10 cellular contexts compared by ENCODE assay signal in the genomic region with DNA sequence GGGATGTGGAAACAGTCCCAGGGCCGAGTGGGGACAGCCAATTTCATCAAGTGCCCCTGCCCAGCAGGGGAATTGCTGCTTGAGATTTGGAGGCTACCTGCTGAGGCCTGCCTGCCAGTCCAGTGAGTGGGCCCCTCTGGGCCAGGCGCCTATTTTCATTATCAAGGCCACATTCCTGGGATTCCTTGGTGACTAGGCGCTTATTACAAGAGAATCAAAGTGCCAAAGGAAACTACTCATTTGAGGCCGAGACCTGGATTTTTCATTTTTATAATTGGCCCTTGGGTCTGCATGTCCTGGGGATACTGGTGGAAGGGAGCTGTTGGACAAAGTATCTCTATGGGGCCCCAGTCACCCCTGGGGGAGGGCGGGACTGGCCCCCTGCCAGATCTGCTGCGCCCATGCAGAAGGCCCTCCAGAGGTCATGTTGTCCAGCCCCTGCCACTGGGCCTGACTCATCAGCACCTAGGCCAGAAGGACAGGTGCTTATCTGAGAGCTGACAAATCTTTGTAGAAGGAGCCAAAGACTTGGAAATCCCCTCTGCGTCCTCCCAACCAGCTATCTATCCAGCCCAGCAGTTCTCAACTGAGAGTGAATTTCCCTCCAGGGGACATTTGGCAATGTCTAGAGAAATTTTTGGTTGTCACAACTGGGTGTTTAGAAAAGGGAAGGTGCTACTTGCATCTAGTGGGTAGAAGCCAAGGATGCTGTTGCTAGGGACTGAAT. TPM values are rescaled to one million over a fixed set of nuclear protein-coding genes. Genes with fewer than 3 reads are reported as not detected.
A peak's percentile ranks its signal among the peaks of the same experiment; 100 is the strongest.
DNase-seq lines count a peak whose midpoint lies in the region; ATAC-seq and TF ChIP-seq lines count a peak whose summit lies in the region.
"Had no signal": no experiment of that assay in that cellular context is flagged by ENCODE, and none has a peak within 500 bp of the region (broad histone marks: within the 10 kb centered on the region; RNA-seq: fewer than 3 reads in every experiment).

No MANE protein-coding gene starts in this region.

- no peak overlapping the region for H2AFZ ChIP-seq in GM23248

- H3K9ac ChIP-seq in GM23248 = no peak overlapping the region

- POLR2A ChIA-PET in Panc1 (lab: Charles Lee) = no interaction called here

- H3K9me3 ChIP-seq in GM23248 (ENCODE audit: low read depth) = no peaks in the 10 kb centered on the region
- H3K9me3 ChIP-seq in Panc1 (ENCODE audit: control insufficient read depth, insufficient read depth, low read depth, low read length) = no peaks in the 10 kb centered on the region

- H3K4me1 ChIP-seq in GM23248 (ENCODE audit: insufficient read depth) (peaks cover 6% of the 10 kb centered on the region), Panc1 (ENCODE audit: control insufficient read depth, insufficient read depth, low read length) (peaks cover 37% of the 10 kb centered on the region)

- in situ Hi-C loops in GM23248 (cut with MboI) = no loop called here
- in situ Hi-C loops in Panc1 (cut with HindIII; ENCODE audit: low pct_unique_long_range_greater_than_20kb, low sequenced_read_pairs) = no loop called here

- H3K27me3 ChIP-seq in GM23248 (replicated peaks; ENCODE audit: insufficient read depth) (peaks cover 11% of the 10 kb centered on the region), Panc1 (ENCODE audit: control insufficient read depth, insufficient read depth, low read length) (no peaks in the 10 kb centered on the region)

- TF ChIP-seq CTCF in Panc1 (IDR thresholded peaks at IDR 0.05) (no peak), type B pancreatic cell (conservative IDR thresholded peaks at IDR 0.05) (no peak)

- H3K4me3 ChIP-seq in GM23248 (no peak overlapping the region), Panc1 (ENCODE audit: low read depth in 2 of 2, low read length in 2 of 2) (0 out of 4 replicates have a peak overlapping the region, but pooled peaks of 1 of the 2 experiments have one; percentile 1)

- no peaks in the 10 kb centered on the region for H4K20me1 ChIP-seq in GM23248 (ENCODE audit: insufficient read depth)

- CTCF ChIA-PET in Panc1 (lab: Charles Lee) = interaction anchor here (1.1 kb wide), 1 partner anchor 33 kb away, joined by 3 read pairs; no protein-coding TSS in a partner anchor

- no peaks in the 10 kb centered on the region for H3K4me1 Mint-ChIP-seq in type B pancreatic cell (ENCODE audit: unreplicated experiment)

- H3K4me2 ChIP-seq in GM23248 (ENCODE audit: unreplicated experiment) = peak overlapping the region; percentile 10

- H3K9me3 Mint-ChIP-seq in type B pancreatic cell = no peaks in the 10 kb centered on the region
- H3K9me3 Mint-ChIP-seq: neural crest cell; T-helper 1 cell treated with Interleukin-12 subunit alpha and Interleukin-12 subunit beta and Interleukin-4 antibody, amounts not matched to agents 30 μg/mL and 1 μg/mL, for 36 hours had no signal

- H3K27me3 Mint-ChIP-seq in type B pancreatic cell = peaks cover 8% of the 10 kb centered on the region

- H3K27ac ChIP-seq in GM23248 = no peak overlapping the region
- peak overlapping the region; percentile 98 for H3K27ac ChIP-seq in Panc1 (ENCODE audit: low read length)

- H3K36me3 Mint-ChIP-seq in type B pancreatic cell = no peaks in the 10 kb centered on the region

- H3K79me2 ChIP-seq in GM23248 (ENCODE audit: insufficient read depth) = no peaks in the 10 kb centered on the region

- peak overlapping the region; percentile 87 for H3K27ac Mint-ChIP-seq in type B pancreatic cell
- H3K27ac Mint-ChIP-seq: T-helper 1 cell treated with Interleukin-12 subunit alpha and Interleukin-12 subunit beta and Interleukin-4 antibody, amounts not matched to agents 30 μg/mL and 1 μg/mL, for 36 hours had no signal

- 0 out of 2 replicates have a peak, but pooled peaks cover 4% of the 10 kb centered on the region for H3F3A ChIP-seq in GM23248 (ENCODE audit: insufficient read depth)

- 45 to 49% methylated on average over 7 of the region's 7 CpGs for WGBS in GM23248 (ENCODE audit: low coverage in 1 of 2, low lambda C conversion rate in 2 of 2, missing lambda C conversion rate in 2 of 2), 2 experiments

- ATAC-seq in Panc1 = peak; percentile 94
- ATAC-seq in HG03469 (IDR thresholded peaks at IDR 0.05; ENCODE audit: unreplicated experiment) = no peak
- no peak for ATAC-seq in HG03097 (IDR thresholded peaks at IDR 0.05; ENCODE audit: low FRiP score, unreplicated experiment)

- no peak overlapping the region for H3K4me3 Mint-ChIP-seq in type B pancreatic cell
- H3K4me3 Mint-ChIP-seq: neural crest cell; T-helper 1 cell treated with Interleukin-12 subunit alpha and Interleukin-12 subunit beta and Interleukin-4 antibody, amounts not matched to agents 30 μg/mL and 1 μg/mL, for 36 hours had no signal

- peak; percentile 84 for DNase-seq in GM23248
- no peak for DNase-seq in Panc1 (ENCODE audit: low read depth, low spot score)
- DNase-seq in glomerular visceral epithelial cell (ENCODE audit: extremely low spot score) = peak; percentile 90
- DNase-seq in type B pancreatic cell (ENCODE audit: extremely low spot score, unreplicated experiment) = peak; percentile 64
- DNase-seq in NCI-H1092 treated with DMSO at 0.1 percent for 48 hours (lab: John Stamatoyannopoulos, UW) = no peak
- no peak for DNase-seq in cerebellum (ENCODE audit: low spot score)

- intact Hi-C loops in Panc1 (cut with micrococcal nuclease; ENCODE audit: unreplicated experiment) = no loop called here

- H3K36me3 ChIP-seq in GM23248 (ENCODE audit: low read depth) (no peaks in the 10 kb centered on the region), Panc1 (ENCODE audit: control insufficient read depth, insufficient read depth, low read length) (no peaks in the 10 kb centered on the region)

- BruUV-seq in Panc1 (replicated peaks; lab: Mats Ljungman, UMichigan) = no TSS peak

- no peaks in the 10 kb centered on the region for H3K9me2 ChIP-seq in GM23248 (ENCODE audit: insufficient read depth)

RNA-seq across cellular contexts. Expression of a gene that starts 45.6 kb away (rescaled TPM):
- not detected in 2 replicates for total RNA-seq in GM23248 (2014; rRNA removed; shearing (Covaris generic))
- not detected in 2 replicates for polyA plus RNA-seq in GM23248 (2016; fragmentation: Nextera tagmentation; extraction: Ambion mirVana)
- total RNA-seq in Panc1 (2021; ENCODE audit: unreplicated experiment) = 0.44 TPM
- 0.47 TPM for polyA plus RNA-seq in Panc1 (2012; ENCODE audit: insufficient read length)
- not detected in 2 replicates for total RNA-seq in type B pancreatic cell (ENCODE audit: low replicate concordance)
- not detected for total RNA-seq in cerebellum
- total RNA-seq: neural crest cell had no signal

Comparison
In these comparisons a context has a peak if more than half of its experiments do, and no peak if none do; other contexts are left out.
1. DNase-seq: peak in GM23248 (single experiment), glomerular visceral epithelial cell (single experiment) and type B pancreatic cell (single experiment); none in Panc1 (single experiment), NCI-H1092 treated with DMSO at 0.1 percent for 48 hours (single experiment) and cerebellum (single experiment).